18 cellular contexts compared by ENCODE assay signal in the genomic region with DNA sequence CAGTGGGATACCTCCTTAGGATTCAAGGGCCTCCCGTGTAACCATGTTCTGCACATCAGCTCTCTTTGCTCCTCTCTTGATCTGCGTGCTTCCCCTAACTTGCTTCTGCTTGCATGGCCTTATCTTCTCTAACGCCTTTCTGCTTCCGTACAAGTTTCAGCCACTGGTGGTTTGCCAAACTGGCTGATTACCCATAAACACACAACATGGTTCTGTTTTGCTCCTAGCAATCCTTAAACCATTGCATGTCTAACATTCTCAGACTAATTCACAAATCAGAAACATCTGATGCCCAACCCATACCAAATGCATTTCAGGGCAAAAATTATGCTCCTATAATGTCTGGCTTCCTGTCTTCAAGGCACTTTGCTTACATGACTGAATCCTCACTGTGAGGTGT.
DNase-seq lines count a peak whose midpoint lies in the region; FAIRE-seq and TF ChIP-seq lines count a peak whose summit lies in the region.
"Had no signal": no experiment of that assay in that cellular context is flagged by ENCODE, and none has a peak within 500 bp of the region (broad histone marks: within the 10 kb centered on the region; RNA-seq: fewer than 3 reads in every experiment).

No MANE protein-coding gene starts in this region.

- peaks cover 12 to 27% of the 10 kb centered on the region in 2 experiments for H3K4me1 ChIP-seq in SK-N-SH (ENCODE audit: control insufficient read depth in 1 of 2, insufficient read depth in 2 of 2, low read depth in 1 of 2, low read length in 1 of 2)
- H3K4me1 ChIP-seq: prostate gland had no signal

- DNase-seq in AG10803 (ENCODE audit: low read depth) (peak; percentile 98), SK-N-SH (peak; percentile 20), fibroblast of gingiva (ENCODE audit: low read depth) (peak; percentile 94), mesothelial cell of epicardium (ENCODE audit: low spot score in 2 of 2, unreplicated experiment in 2 of 2) (no peak), NCI-H2081 treated with DMSO at 0.1 percent for 48 hours (lab: John Stamatoyannopoulos, UW) (no peak), germinal center (ENCODE audit: low spot score) (no peak), RCC 7860 (ENCODE audit: low spot score) (no peak), H54 (ENCODE audit: insufficient read length, low spot score) (no peak)
- DNase-seq: activated CD4-positive, alpha-beta T cell treated with anti-CD3 and anti-CD28 coated beads for 36 hours; activated T-cell treated with anti-CD3 and anti-CD28 coated beads for 4 hours; GDM1; left lung; naive thymus-derived CD4-positive, alpha-beta T cell; NCI-H1930 had no signal

- H3K36me3 Mint-ChIP-seq in mesothelial cell of epicardium: peaks cover 20% of the 10 kb centered on the region
- H3K36me3 Mint-ChIP-seq: activated naive CD8-positive, alpha-beta T cell; naive thymus-derived CD4-positive, alpha-beta T cell had no signal

- TF ChIP-seq CTCF in AG10803 (conservative IDR thresholded peaks at IDR 0.05; ENCODE audit: low read length) (no peak), SK-N-SH (IDR thresholded peaks at IDR 0.05) (no peak), mesothelial cell of epicardium (IDR thresholded peaks at IDR 0.05; ENCODE audit: unreplicated experiment) (no peak)

- CTCF ChIA-PET in SK-N-SH (lab: Yijun Ruan, JAX): interaction anchor here (0.9 to 1.6 kb wide), 2 partner anchors 10 to 11 kb away, joined by 3 to 4 read pairs; no protein-coding TSS in a partner anchor

- H3K4me3 Mint-ChIP-seq in mesothelial cell of epicardium: no peak overlapping the region
- H3K4me3 Mint-ChIP-seq: activated CD4-positive, alpha-beta T cell treated with anti-CD3 and anti-CD28 coated beads for 36 hours; activated naive CD8-positive, alpha-beta T cell; central memory CD8-positive, alpha-beta T cell; naive thymus-derived CD4-positive, alpha-beta T cell; T-helper 1 cell treated with Interleukin-12 subunit alpha and Interleukin-12 subunit beta and Interleukin-4 antibody, amounts not matched to agents 30 μg/mL and 1 μg/mL, for 36 hours had no signal

- POLR2A ChIA-PET in SK-N-SH (lab: Yijun Ruan, JAX): no interaction called here

- H3K4me1 Mint-ChIP-seq in mesothelial cell of epicardium: peaks cover 76% of the 10 kb centered on the region

- TF ChIP-seq RAD21 in SK-N-SH (IDR thresholded peaks at IDR 0.05; ENCODE audit: low read length): no peak

- peak overlapping the region; percentile 32 to 87; a peak in 3 of 4 replicates for H3K27ac ChIP-seq in SK-N-SH (ENCODE audit: low read depth in 2 of 2, low read length in 1 of 2)
- H3K27ac ChIP-seq: left lung, prostate gland had no signal

- H2AFZ ChIP-seq in SK-N-SH (ENCODE audit: low read depth): no peak overlapping the region

- no peaks in the 10 kb centered on the region for H3F3A ChIP-seq in SK-N-SH (replicated peaks; ENCODE audit: insufficient read depth)

- FAIRE-seq in RCC 7860 (lab: Jason Lieb, UNC): no peak
- no peak for FAIRE-seq in H54 (lab: Jason Lieb, UNC)

- no peaks in the 10 kb centered on the region for H3K9me3 ChIP-seq in SK-N-SH
- H3K9me3 ChIP-seq: left lung, prostate gland had no signal

- 71% methylated on average over 4 of the region's 4 CpGs for whole genome bisulfite sequencing in SK-N-SH (ENCODE audit: low lambda C conversion rate)

- no peaks in the 10 kb centered on the region for H3K9me2 ChIP-seq in SK-N-SH

- H4K20me1 ChIP-seq in SK-N-SH (ENCODE audit: insufficient read depth): no peaks in the 10 kb centered on the region

- no peaks in the 10 kb centered on the region for H3K27me3 Mint-ChIP-seq in mesothelial cell of epicardium (ENCODE audit: low read depth)
- H3K27me3 Mint-ChIP-seq: central memory CD8-positive, alpha-beta T cell had no signal

- no peaks in the 10 kb centered on the region for H3K9me3 Mint-ChIP-seq in mesothelial cell of epicardium
- H3K9me3 Mint-ChIP-seq: T-helper 1 cell treated with Interleukin-12 subunit alpha and Interleukin-12 subunit beta and Interleukin-4 antibody, amounts not matched to agents 30 μg/mL and 1 μg/mL, for 36 hours had no signal

- H3K9ac ChIP-seq in SK-N-SH: no peak overlapping the region

- peak overlapping the region; percentile 74 for H3K27ac Mint-ChIP-seq in mesothelial cell of epicardium
- H3K27ac Mint-ChIP-seq: activated CD4-positive, alpha-beta T cell treated with anti-CD3 and anti-CD28 coated beads for 36 hours; activated naive CD8-positive, alpha-beta T cell; naive thymus-derived CD4-positive, alpha-beta T cell; T-helper 1 cell treated with Interleukin-12 subunit alpha and Interleukin-12 subunit beta and Interleukin-4 antibody, amounts not matched to agents 30 μg/mL and 1 μg/mL, for 36 hours had no signal

- no peak overlapping the region for H3K4me2 ChIP-seq in SK-N-SH

- no peaks in the 10 kb centered on the region for H3K79me2 ChIP-seq in SK-N-SH (ENCODE audit: insufficient read depth)

- TF ChIP-seq EP300 in SK-N-SH (IDR thresholded peaks at IDR 0.05; ENCODE audit: borderline replicate concordance in 1 of 2, low read depth in 1 of 2, low read length in 1 of 2): peak in 1 of 2 experiments; percentile 82; a peak in 2 of 4 replicates

- H3K4me3 ChIP-seq in AG10803 (ENCODE audit: low read length) (no peak overlapping the region), SK-N-SH (ENCODE audit: low read depth in 2 of 2, low read length in 1 of 2) (no peak overlapping the region)
- H3K4me3 ChIP-seq: left lung, prostate gland had no signal

- TF ChIP-seq POLR2A in H54 (IDR thresholded peaks at IDR 0.05; ENCODE audit: low read depth, low read length): no peak

- H3K36me3 ChIP-seq in SK-N-SH (replicated peaks in 1 of 2; ENCODE audit: control insufficient read depth in 1 of 2, insufficient read depth in 2 of 2, low read length in 1 of 2): no peaks in the 10 kb centered on the region
- H3K36me3 ChIP-seq: left lung, prostate gland had no signal

- no peaks in the 10 kb centered on the region for H3K27me3 ChIP-seq in SK-N-SH (ENCODE audit: insufficient read depth)

TF ChIP-seq in SK-N-SH, 30 proteins besides CTCF, POLR2A, EP300 and RAD21:
- TF ChIP-seq SIN3A (IDR thresholded peaks at IDR 0.05; ENCODE audit: borderline replicate concordance, low read depth, low read length): no peak
- peak; percentile 61 for TF ChIP-seq CHD2 (IDR thresholded peaks at IDR 0.05; ENCODE audit: low read length, partially characterized antibody)
- TF ChIP-seq GABPA (IDR thresholded peaks at IDR 0.05; ENCODE audit: low read depth): no peak
- peak; percentile 46; the same call in 1 of the 2 replicates for TF ChIP-seq TCF12 (IDR thresholded peaks at IDR 0.05)
- no peak for TF ChIP-seq SMC3 (IDR thresholded peaks at IDR 0.05; ENCODE audit: low read depth, low read length)
- TF ChIP-seq, protein P1, sequence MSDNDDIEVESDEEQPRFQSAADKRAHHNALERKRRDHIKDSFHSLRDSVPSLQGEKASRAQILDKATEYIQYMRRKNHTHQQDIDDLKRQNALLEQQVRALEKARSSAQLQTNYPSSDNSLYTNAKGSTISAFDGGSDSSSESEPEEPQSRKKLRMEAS (IDR thresholded peaks at IDR 0.05; ENCODE audit: low read depth): no peak
- no peak for TF ChIP-seq FOSL2 (IDR thresholded peaks at IDR 0.05; ENCODE audit: borderline replicate concordance, low read depth)
- TF ChIP-seq GATA2 (CRISPR knock-in tag; IDR thresholded peaks at IDR 0.05): peak; percentile 58
- peak; percentile 89 for TF ChIP-seq RCOR1 (IDR thresholded peaks at IDR 0.05; ENCODE audit: low read length)
- no peak for TF ChIP-seq NFIC (IDR thresholded peaks at IDR 0.05; ENCODE audit: borderline replicate concordance)
- TF ChIP-seq FOXJ3 (CRISPR knock-in tag; IDR thresholded peaks at IDR 0.05): 0 out of 2 replicates have a peak, but pooled peaks have one; percentile 65
- TF ChIP-seq YY1 (IDR thresholded peaks at IDR 0.05; ENCODE audit: low read depth): no peak
- TF ChIP-seq PBX3 (IDR thresholded peaks at IDR 0.05): no peak

Comparison
In these comparisons a context has a peak if more than half of its experiments do, and no peak if none do; other contexts are left out.
1. DNase-seq: peak in AG10803 (single experiment), SK-N-SH (single experiment) and fibroblast of gingiva (single experiment); none in mesothelial cell of epicardium (0 of 2), NCI-H2081 treated with DMSO at 0.1 percent for 48 hours (single experiment), germinal center (single experiment), RCC 7860 (single experiment) and H54 (single experiment).